ENCODE assay signal across 9 cellular contexts in the genomic region with DNA sequence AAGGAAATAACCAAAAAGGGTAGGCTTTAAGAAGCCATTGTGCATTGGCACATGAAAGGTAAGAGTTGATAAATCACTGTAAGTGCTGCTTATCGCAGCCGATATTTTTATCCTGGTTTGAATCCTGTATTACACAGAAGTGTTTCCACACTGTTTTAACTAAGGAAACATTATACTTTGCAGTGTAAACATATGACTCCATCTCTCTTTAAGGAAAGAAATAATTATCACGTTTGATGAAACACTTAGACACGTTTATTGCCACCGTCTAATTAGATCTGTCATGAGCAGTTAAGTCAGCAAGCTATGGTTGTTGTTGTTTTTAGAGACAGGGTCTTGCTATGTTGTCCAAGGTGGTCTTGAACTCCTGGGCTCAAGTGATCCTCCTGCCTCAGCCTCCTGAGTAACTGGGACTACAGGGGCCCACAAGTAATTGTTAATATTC.
DNase-seq lines count a peak whose midpoint lies in the region; ATAC-seq and TF ChIP-seq lines count a peak whose summit lies in the region.
"Had no signal": no experiment of that assay in that cellular context is flagged by ENCODE, and none has a peak within 500 bp of the region (broad histone marks: within the 10 kb centered on the region; RNA-seq: fewer than 3 reads in every experiment).

No MANE protein-coding gene starts in this region.

- intact Hi-C loops in CD4-positive, alpha-beta memory T cell (cut with micrococcal nuclease) = no loop called here

- no peaks in the 10 kb centered on the region for H3K36me3 ChIP-seq in CD4-positive, alpha-beta memory T cell (ENCODE audit: insufficient read depth, low read length)

- DNase-seq in CD4-positive, alpha-beta memory T cell = no peak
- DNase-seq in Jurkat, Clone E6-1 (ENCODE audit: low read depth, low spot score) = no peak
- no peak for DNase-seq in activated naive CD8-positive, alpha-beta T cell treated with anti-CD3 and anti-CD28 coated beads, Interleukin-2, amount 50 U/mL, for 24 hours
- DNase-seq in nephron progenitor cell = no peak
- no peak for DNase-seq in substantia nigra (lab: John Stamatoyannopoulos, UW)
- no peak for DNase-seq in DMS153 treated with DMSO at 0.1 percent for 48 hours (lab: John Stamatoyannopoulos, UW; ENCODE audit: unreplicated experiment)
- DNase-seq: testis had no signal

- ATAC-seq in activated naive CD8-positive, alpha-beta T cell treated with anti-CD3 and anti-CD28 coated beads, Interleukin-2, amount 50 U/mL, for 24 hours = no peak
- ATAC-seq in GM18909 (IDR thresholded peaks at IDR 0.05; ENCODE audit: poor library complexity, unreplicated experiment) (no peak), HG03354 (IDR thresholded peaks at IDR 0.05; ENCODE audit: poor library complexity, severe bottlenecking, unreplicated experiment) (no peak)

- peak overlapping the region; percentile 90 for H3K27ac ChIP-seq in CD4-positive, alpha-beta memory T cell (ENCODE audit: low read depth, low read length)
- no peak overlapping the region for H3K27ac ChIP-seq in substantia nigra (ENCODE audit: low read depth, low read length, poor library complexity, severe bottlenecking)
- H3K27ac ChIP-seq: testis had no signal

- peaks cover 5 to 40% of the 10 kb centered on the region in 2 donors for H3K36me3 Mint-ChIP-seq in CD4-positive, alpha-beta memory T cell
- H3K36me3 Mint-ChIP-seq in activated naive CD8-positive, alpha-beta T cell treated with anti-CD3 and anti-CD28 coated beads, Interleukin-2, amount 50 U/mL, for 24 hours (ENCODE audit: low read depth) = peaks cover 15% of the 10 kb centered on the region
- H3K36me3 Mint-ChIP-seq in nephron progenitor cell (ENCODE audit: low read depth) = peaks cover 7% of the 10 kb centered on the region

- no peaks in the 10 kb centered on the region for H3K27me3 Mint-ChIP-seq in CD4-positive, alpha-beta memory T cell
- H3K27me3 Mint-ChIP-seq in activated naive CD8-positive, alpha-beta T cell treated with anti-CD3 and anti-CD28 coated beads, Interleukin-2, amount 50 U/mL, for 24 hours = no peaks in the 10 kb centered on the region
- peaks cover 3% of the 10 kb centered on the region for H3K27me3 Mint-ChIP-seq in nephron progenitor cell (ENCODE audit: low read depth, poor library complexity)

- H3K4me1 ChIP-seq in CD4-positive, alpha-beta memory T cell (ENCODE audit: insufficient read depth, low read length) = peaks cover 52% of the 10 kb centered on the region

- TF ChIP-seq CTCF in nephron progenitor cell (IDR thresholded peaks at IDR 0.05) = no peak

- H3K9me3 ChIP-seq in CD4-positive, alpha-beta memory T cell (ENCODE audit: control insufficient read depth in 1 of 2, low read length in 2 of 2) = no peaks in the 10 kb centered on the region
- H3K9me3 ChIP-seq: testis had no signal

- H3K9me3 Mint-ChIP-seq in CD4-positive, alpha-beta memory T cell = no peaks in the 10 kb centered on the region
- no peaks in the 10 kb centered on the region for H3K9me3 Mint-ChIP-seq in activated naive CD8-positive, alpha-beta T cell treated with anti-CD3 and anti-CD28 coated beads, Interleukin-2, amount 50 U/mL, for 24 hours
- peaks cover 26% of the 10 kb centered on the region for H3K9me3 Mint-ChIP-seq in nephron progenitor cell

- peak overlapping the region; percentile 96 to 99 (median 97) for H3K27ac Mint-ChIP-seq in CD4-positive, alpha-beta memory T cell
- H3K27ac Mint-ChIP-seq in activated naive CD8-positive, alpha-beta T cell treated with anti-CD3 and anti-CD28 coated beads, Interleukin-2, amount 50 U/mL, for 24 hours = peak overlapping the region; percentile 93
- H3K27ac Mint-ChIP-seq in nephron progenitor cell = no peak overlapping the region

- H3K4me1 Mint-ChIP-seq in CD4-positive, alpha-beta memory T cell = peaks cover 54 to 93% (median 64%) of the 10 kb centered on the region in 4 donors
- H3K4me1 Mint-ChIP-seq in activated naive CD8-positive, alpha-beta T cell treated with anti-CD3 and anti-CD28 coated beads, Interleukin-2, amount 50 U/mL, for 24 hours = peaks cover 72% of the 10 kb centered on the region
- peaks cover 39% of the 10 kb centered on the region for H3K4me1 Mint-ChIP-seq in nephron progenitor cell

- H3K27me3 ChIP-seq in CD4-positive, alpha-beta memory T cell (ENCODE audit: insufficient read depth, low read length) = no peaks in the 10 kb centered on the region
- H3K27me3 ChIP-seq: testis had no signal

- CTCF ChIA-PET in CD4-positive, alpha-beta memory T cell (lab: Charles Lee; ENCODE audit: partially characterized antibody) = interaction anchor here (1.0 to 6.0 kb wide), 13 partner anchors 11 to 148 kb away, joined by 3 to 37 read pairs (median 6); no protein-coding TSS in a partner anchor

- POLR2A ChIA-PET in CD4-positive, alpha-beta memory T cell (lab: Charles Lee; ENCODE audit: partially characterized antibody) = interaction anchor here (0.6 to 16.4 kb wide), 13 partner anchors 9 to 282 kb away, joined by 3 to 357 read pairs (median 22); a partner anchor contains a TSS

- H3K4me3 Mint-ChIP-seq in CD4-positive, alpha-beta memory T cell = peak overlapping the region; percentile 97 to 100 (median 100)
- H3K4me3 Mint-ChIP-seq in activated naive CD8-positive, alpha-beta T cell treated with anti-CD3 and anti-CD28 coated beads, Interleukin-2, amount 50 U/mL, for 24 hours = peak overlapping the region; percentile 95
- peak overlapping the region; percentile 94 for H3K4me3 Mint-ChIP-seq in nephron progenitor cell

- peak overlapping the region; percentile 83 to 99 for H3K4me3 ChIP-seq in CD4-positive, alpha-beta memory T cell (ENCODE audit: low read length in 2 of 2)
- peak overlapping the region; percentile 92 for H3K4me3 ChIP-seq in Jurkat, Clone E6-1 (ENCODE audit: low read length)
